ENCODE assay signal across 12 cellular contexts in the genomic region with DNA sequence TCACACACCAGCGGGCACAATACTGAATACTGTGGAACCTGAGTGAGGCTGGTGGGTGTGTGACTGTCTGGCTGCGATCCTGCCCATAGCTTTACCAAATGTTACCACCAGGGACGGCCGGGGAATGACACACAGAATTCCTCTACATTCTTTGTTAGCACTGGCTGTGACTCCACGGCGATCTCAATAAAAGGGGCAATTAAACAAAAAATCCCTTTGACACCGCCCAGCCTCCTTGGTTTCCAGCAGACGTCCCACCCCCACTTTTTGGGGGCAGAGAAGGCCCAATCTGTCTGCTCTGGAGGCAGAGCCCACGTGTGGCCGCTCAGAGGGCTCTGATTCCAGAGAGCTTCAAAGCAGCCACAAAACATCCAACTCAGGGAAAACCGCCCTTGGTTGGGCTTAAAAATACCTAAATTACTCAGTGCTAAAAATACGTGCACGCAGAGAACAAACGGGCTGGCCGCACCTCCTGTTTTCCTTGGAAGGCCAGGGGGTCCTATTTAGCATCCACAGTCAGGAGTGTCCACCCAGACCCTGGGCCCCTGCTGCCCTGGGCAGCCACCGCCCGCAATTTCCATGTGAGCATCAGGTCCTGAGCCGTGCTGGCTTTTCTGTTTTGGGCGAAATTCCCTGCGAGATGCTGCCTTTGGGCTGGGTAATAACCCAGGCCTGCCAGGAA. TPM values are rescaled to one million over a fixed set of nuclear protein-coding genes. Genes with fewer than 3 reads are reported as not detected.
DNase-seq lines count a peak whose midpoint lies in the region; ATAC-seq, FAIRE-seq and TF ChIP-seq lines count a peak whose summit lies in the region.
"Had no signal": no experiment of that assay in that cellular context is flagged by ENCODE, and none has a peak within 500 bp of the region (broad histone marks: within the 10 kb centered on the region; RNA-seq: fewer than 3 reads in every experiment).

No MANE protein-coding gene starts in this region.

- TF ChIP-seq POLR2A in H54 (IDR thresholded peaks at IDR 0.05; ENCODE audit: low read depth, low read length): no peak
- TF ChIP-seq POLR2A in GM12892 (IDR thresholded peaks at IDR 0.05; ENCODE audit: low read depth, low read length): no peak

- DNase-seq in H54 (ENCODE audit: insufficient read length, low spot score) (peak; percentile 89), iPS-NIHi11 (ENCODE audit: low spot score) (peak; percentile 37), NCI-H2029 (lab: John Stamatoyannopoulos, UW) (no peak), GM12892 (ENCODE audit: insufficient read length) (no peak)
- no peak for DNase-seq in activated T-helper 1 cell treated with anti-CD3 and anti-CD28 coated beads, Interleukin-12 subunit alpha, Interleukin-12 subunit beta, Interleukin-2, Interleukin-4 antibody, amounts not matched to agents 30 ng/mL and 10 ng/mL and 1 ng/mL, durations not matched to agents 14 hours and 24 hours and 36 hours (ENCODE audit: low spot score)
- DNase-seq: activated CD8-positive, alpha-beta T cell treated with anti-CD3 and anti-CD28 coated beads, Interleukin-2, amount 10 ng/mL, durations not matched to agents 7 days and 5 days; central memory CD4-positive, alpha-beta T cell; immature natural killer cell; stomach had no signal

- no peak overlapping the region for H3K4me3 Mint-ChIP-seq in activated T-helper 1 cell treated with anti-CD3 and anti-CD28 coated beads, Interleukin-12 subunit alpha, Interleukin-12 subunit beta, Interleukin-2, Interleukin-4 antibody, amounts not matched to agents 30 ng/mL and 10 ng/mL and 1 ng/mL, durations not matched to agents 14 hours and 24 hours and 36 hours
- H3K4me3 Mint-ChIP-seq: activated CD8-positive, alpha-beta T cell treated with anti-CD3 and anti-CD28 coated beads, Interleukin-2, amount 10 ng/mL, durations not matched to agents 7 days and 5 days; immature natural killer cell had no signal

- FAIRE-seq in H54 (lab: Jason Lieb, UNC) (no peak), GM12892 (lab: Jason Lieb, UNC) (no peak)

- ATAC-seq in HG03135 (IDR thresholded peaks at IDR 0.05; ENCODE audit: unreplicated experiment): no peak
- ATAC-seq: activated CD8-positive, alpha-beta T cell treated with anti-CD3 and anti-CD28 coated beads, Interleukin-2, amount 10 ng/mL, durations not matched to agents 7 days and 5 days had no signal

- H3K27ac ChIP-seq in angular gyrus (ENCODE audit: low read depth, low read length): peak overlapping the region; percentile 82
- peak overlapping the region; percentile 60 for H3K27ac ChIP-seq in temporal lobe (ENCODE audit: low read depth, low read length)

- peaks cover 5% of the 10 kb centered on the region for H3K27me3 Mint-ChIP-seq in activated T-helper 1 cell treated with anti-CD3 and anti-CD28 coated beads, Interleukin-12 subunit alpha, Interleukin-12 subunit beta, Interleukin-2, Interleukin-4 antibody, amounts not matched to agents 30 ng/mL and 10 ng/mL and 1 ng/mL, durations not matched to agents 14 hours and 24 hours and 36 hours (ENCODE audit: insufficient read depth)

- no peaks in the 10 kb centered on the region for H3K9me3 Mint-ChIP-seq in activated T-helper 1 cell treated with anti-CD3 and anti-CD28 coated beads, Interleukin-12 subunit alpha, Interleukin-12 subunit beta, Interleukin-2, Interleukin-4 antibody, amounts not matched to agents 30 ng/mL and 10 ng/mL and 1 ng/mL, durations not matched to agents 14 hours and 24 hours and 36 hours
- H3K9me3 Mint-ChIP-seq: immature natural killer cell had no signal

- no peak overlapping the region for H3K27ac Mint-ChIP-seq in activated T-helper 1 cell treated with anti-CD3 and anti-CD28 coated beads, Interleukin-12 subunit alpha, Interleukin-12 subunit beta, Interleukin-2, Interleukin-4 antibody, amounts not matched to agents 30 ng/mL and 10 ng/mL and 1 ng/mL, durations not matched to agents 14 hours and 24 hours and 36 hours
- H3K27ac Mint-ChIP-seq: activated CD8-positive, alpha-beta T cell treated with anti-CD3 and anti-CD28 coated beads, Interleukin-2, amount 10 ng/mL, durations not matched to agents 7 days and 5 days had no signal

- H3K36me3 Mint-ChIP-seq in activated T-helper 1 cell treated with anti-CD3 and anti-CD28 coated beads, Interleukin-12 subunit alpha, Interleukin-12 subunit beta, Interleukin-2, Interleukin-4 antibody, amounts not matched to agents 30 ng/mL and 10 ng/mL and 1 ng/mL, durations not matched to agents 14 hours and 24 hours and 36 hours (ENCODE audit: low read depth): no peaks in the 10 kb centered on the region
- H3K36me3 Mint-ChIP-seq: immature natural killer cell had no signal

- H3K4me1 Mint-ChIP-seq in activated T-helper 1 cell treated with anti-CD3 and anti-CD28 coated beads, Interleukin-12 subunit alpha, Interleukin-12 subunit beta, Interleukin-2, Interleukin-4 antibody, amounts not matched to agents 30 ng/mL and 10 ng/mL and 1 ng/mL, durations not matched to agents 14 hours and 24 hours and 36 hours (ENCODE audit: low read depth): no peaks in the 10 kb centered on the region
- H3K4me1 Mint-ChIP-seq: immature natural killer cell had no signal

- intact Hi-C loops in activated T-helper 1 cell treated with anti-CD3 and anti-CD28 coated beads, Interleukin-12 subunit alpha, Interleukin-12 subunit beta, Interleukin-2, Interleukin-4 antibody, amounts not matched to agents 30 ng/mL and 10 ng/mL and 1 ng/mL, durations not matched to agents 14 hours and 24 hours and 36 hours (cut with micrococcal nuclease): no loop called here

RNA-seq across cellular contexts. Expression of a gene that starts 47.8 kb away (rescaled TPM):
- total RNA-seq in temporal lobe: 5.9 TPM
- total RNA-seq in activated T-helper 1 cell treated with anti-CD3 and anti-CD28 coated beads, Interleukin-12 subunit alpha, Interleukin-12 subunit beta, Interleukin-2, Interleukin-4 antibody, amounts not matched to agents 30 ng/mL and 10 ng/mL and 1 ng/mL, durations not matched to agents 14 hours and 24 hours and 36 hours: 129 and 132 TPM in 2 replicates
- 68.1 TPM for polyA plus RNA-seq in GM12892 (2012; ENCODE audit: missing spikeins)

Comparison
In these comparisons a context has a peak if more than half of its experiments do, and no peak if none do; other contexts are left out.
1. DNase-seq: peak in H54 (single experiment) and iPS-NIHi11 (single experiment); none in NCI-H2029 (single experiment), activated T-helper 1 cell treated with anti-CD3 and anti-CD28 coated beads, Interleukin-12 subunit alpha, Interleukin-12 subunit beta, Interleukin-2, Interleukin-4 antibody, amounts not matched to agents 30 ng/mL and 10 ng/mL and 1 ng/mL, durations not matched to agents 14 hours and 24 hours and 36 hours (single experiment) and GM12892 (single experiment).
2. RNA of a gene that starts 47.8 kb away (total RNA-seq): 129 to 132 TPM in activated T-helper 1 cell treated with anti-CD3 and anti-CD28 coated beads, Interleukin-12 subunit alpha, Interleukin-12 subunit beta, Interleukin-2, Interleukin-4 antibody, amounts not matched to agents 30 ng/mL and 10 ng/mL and 1 ng/mL, durations not matched to agents 14 hours and 24 hours and 36 hours; 5.9 TPM in temporal lobe (single experiment); every median in the first group is over 10 times any median in the second.